In the genomic region with DNA sequence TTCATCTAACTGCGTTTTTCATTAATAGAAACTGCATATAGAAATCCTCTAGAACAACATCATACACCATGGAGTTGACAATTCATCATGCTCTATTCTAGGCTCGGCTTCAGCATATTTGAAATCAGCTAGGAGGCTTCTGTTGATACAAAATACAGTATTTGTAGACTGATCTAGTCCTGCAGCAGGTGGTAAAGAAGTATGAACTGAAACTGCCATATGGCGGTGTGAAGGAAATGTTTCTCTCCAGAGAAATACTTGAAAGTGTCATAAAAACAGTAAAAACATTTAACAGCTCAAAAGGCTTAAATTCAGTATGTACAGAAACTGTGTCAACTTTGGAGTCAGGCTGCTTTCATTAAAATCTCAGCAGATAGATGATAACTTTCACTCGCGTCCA, we compare ENCODE assay signal across 17 cellular contexts. TPM values are rescaled to one million over a fixed set of nuclear protein-coding genes. Genes with fewer than 3 reads are reported as not detected.
A peak's percentile ranks its signal among the peaks of the same experiment; 100 is the strongest.
DNase-seq lines count a peak whose midpoint lies in the region; ATAC-seq lines count a peak whose summit lies in the region.
"Had no signal": no experiment of that assay in that cellular context is flagged by ENCODE, and none has a peak within 500 bp of the region (broad histone marks: within the 10 kb centered on the region; RNA-seq: fewer than 3 reads in every experiment).

No MANE protein-coding gene starts in this region.

- H3K27ac Mint-ChIP-seq in stimulated activated naive B cell treated with anti-CD40 and anti-IgM and Interleukin-4, amounts not matched to agents 10 μg/mL and 1 μg/mL and 100 μg/mL, for 72 hours: peak overlapping the region; percentile 32
- H3K27ac Mint-ChIP-seq: CD4-positive, alpha-beta memory T cell; mesothelial cell of epicardium had no signal

- peak overlapping the region; percentile 56 to 70 for H3K4me3 Mint-ChIP-seq in stimulated activated naive B cell treated with anti-CD40 and anti-IgM and Interleukin-4, amounts not matched to agents 10 μg/mL and 1 μg/mL and 100 μg/mL, for 72 hours
- H3K4me3 Mint-ChIP-seq: CD4-positive, alpha-beta memory T cell; mesothelial cell of epicardium had no signal

- no peaks in the 10 kb centered on the region for H3K27me3 Mint-ChIP-seq in stimulated activated naive B cell treated with anti-CD40 and anti-IgM and Interleukin-4, amounts not matched to agents 10 μg/mL and 1 μg/mL and 100 μg/mL, for 72 hours

- H3K9me3 Mint-ChIP-seq in stimulated activated naive B cell treated with anti-CD40 and anti-IgM and Interleukin-4, amounts not matched to agents 10 μg/mL and 1 μg/mL and 100 μg/mL, for 72 hours: peaks cover 0 to 2% of the 10 kb centered on the region in 2 donors
- H3K9me3 Mint-ChIP-seq: mesothelial cell of epicardium had no signal

- DNase-seq in stimulated activated naive B cell treated with anti-CD40 and anti-IgM and Interleukin-4, amounts not matched to agents 10 μg/mL and 1 μg/mL and 100 μg/mL, for 72 hours: no peak
- DNase-seq in NCI-H2196 treated with DMSO at 0.1 percent for 48 hours (lab: John Stamatoyannopoulos, UW; ENCODE audit: unreplicated experiment) (no peak), cerebellar cortex (ENCODE audit: low spot score) (no peak), occipital lobe (lab: John Stamatoyannopoulos, UW) (no peak)
- DNase-seq: brain microvascular endothelial cell; CD4-positive, alpha-beta memory T cell; effector CD8-positive, alpha-beta T cell; H7; NCI-H1694; SJCRH30 had no signal

- H3K4me1 Mint-ChIP-seq in stimulated activated naive B cell treated with anti-CD40 and anti-IgM and Interleukin-4, amounts not matched to agents 10 μg/mL and 1 μg/mL and 100 μg/mL, for 72 hours: peaks cover 35 to 36% of the 10 kb centered on the region in 2 donors
- H3K4me1 Mint-ChIP-seq: CD4-positive, alpha-beta memory T cell; mesothelial cell of epicardium had no signal

- ATAC-seq in GM19023 (IDR thresholded peaks at IDR 0.05; ENCODE audit: unreplicated experiment) (peak; percentile 54), GM21723 (IDR thresholded peaks at IDR 0.05; ENCODE audit: unreplicated experiment) (peak; percentile 80), HG03196 (IDR thresholded peaks at IDR 0.05; ENCODE audit: unreplicated experiment) (peak; percentile 54)
- ATAC-seq in stimulated activated naive B cell treated with anti-CD40 and anti-IgM and Interleukin-4, amounts not matched to agents 10 μg/mL and 1 μg/mL and 100 μg/mL, for 72 hours (replicated peaks): peak; percentile 59 to 69
- ATAC-seq: K562 had no signal

- H3K36me3 Mint-ChIP-seq in stimulated activated naive B cell treated with anti-CD40 and anti-IgM and Interleukin-4, amounts not matched to agents 10 μg/mL and 1 μg/mL and 100 μg/mL, for 72 hours: no peaks in the 10 kb centered on the region
- H3K36me3 Mint-ChIP-seq: CD4-positive, alpha-beta memory T cell; mesothelial cell of epicardium had no signal

RNA-seq across cellular contexts. Expression of a gene that starts 32.0 kb away (rescaled TPM):
- total RNA-seq in occipital lobe: 3.6 TPM
- total RNA-seq: CD4-positive, alpha-beta memory T cell; fibroblast of villous mesenchyme; G401; K562; SJCRH30 had no signal
